Comparison of ENCODE assay signal across 8 cellular contexts in the genomic region with DNA sequence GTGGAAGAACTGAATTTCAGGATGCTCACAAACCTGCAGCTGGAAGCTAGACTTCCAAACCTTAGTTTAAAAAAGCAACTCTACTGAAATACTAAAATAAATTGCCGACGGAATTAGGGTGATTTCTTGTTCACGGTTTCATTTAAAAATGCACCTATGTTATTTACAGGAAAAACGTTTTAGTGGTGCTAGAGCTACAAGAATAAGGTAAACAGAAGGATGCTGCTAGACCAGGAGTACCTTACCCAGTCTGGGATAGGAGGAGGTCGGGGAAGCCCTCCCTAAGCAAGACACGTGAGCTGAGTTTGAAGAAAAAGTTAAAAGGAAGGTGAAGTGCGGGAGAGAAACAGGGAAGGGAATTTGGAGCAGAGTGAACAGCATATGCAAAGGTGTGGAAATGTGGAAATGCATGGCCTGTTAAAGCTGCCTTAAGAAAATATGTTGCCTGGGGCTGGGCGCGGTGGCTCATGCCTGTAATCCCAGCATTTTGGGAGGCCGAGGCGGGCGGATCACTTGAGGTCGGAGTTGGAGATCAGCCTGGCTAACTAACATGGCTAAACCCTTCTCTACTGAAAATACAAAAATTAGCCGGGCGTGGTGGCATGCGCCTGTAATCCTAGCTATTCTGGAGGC. TPM values are rescaled to one million over a fixed set of nuclear protein-coding genes. Genes with fewer than 3 reads are reported as not detected.
DNase-seq lines count a peak whose midpoint lies in the region; ATAC-seq and TF ChIP-seq lines count a peak whose summit lies in the region.

No MANE protein-coding gene starts in this region.

- intact Hi-C loops in dorsolateral prefrontal cortex (cut with DNase I) = loop anchor here in 1 of 2 donors (5.0 kb wide), 1 partner anchor 152 kb away; a partner anchor contains a TSS

- H4K20me1 ChIP-seq in KMS-11 (ENCODE audit: insufficient read depth) = peaks cover 12% of the 10 kb centered on the region; the same call in 1 of the 2 replicates

- H3K36me3 Mint-ChIP-seq in naive thymus-derived CD8-positive, alpha-beta T cell = peaks cover 8 to 19% (median 14%) of the 10 kb centered on the region in 3 donors

- H3K27me3 ChIP-seq in ACC112 (ENCODE audit: insufficient read depth, low read length) = no peaks in the 10 kb centered on the region
- H3K27me3 ChIP-seq in KMS-11 (ENCODE audit: insufficient read depth, low read depth) = no peaks in the 10 kb centered on the region
- no peaks in the 10 kb centered on the region for H3K27me3 ChIP-seq in dorsolateral prefrontal cortex

- H3K9me3 Mint-ChIP-seq in naive thymus-derived CD8-positive, alpha-beta T cell = no peaks in the 10 kb centered on the region

- peaks cover 51% of the 10 kb centered on the region for H3K4me1 ChIP-seq in ACC112 (ENCODE audit: control insufficient read depth, insufficient read depth, low read length, unreplicated experiment)
- peaks cover 60% of the 10 kb centered on the region for H3K4me1 ChIP-seq in KMS-11 (ENCODE audit: low read depth, poor library complexity, severe bottlenecking)

- H3K36me3 ChIP-seq in ACC112 (ENCODE audit: insufficient read depth, low read length) = peaks cover 30% of the 10 kb centered on the region
- H3K36me3 ChIP-seq in KMS-11 (ENCODE audit: insufficient read depth) = peaks cover 7% of the 10 kb centered on the region; the same call in 1 of the 2 replicates

- POLR2A ChIA-PET in naive thymus-derived CD8-positive, alpha-beta T cell (lab: Charles Lee) = interaction anchor here (0.6 to 3.8 kb wide), 14 partner anchors 8 to 1919 kb away, joined by 3 to 46 read pairs (median 6); a partner anchor contains a TSS

- H3K4me2 ChIP-seq in KMS-11 = peak overlapping the region; percentile 91

- peaks cover 34 to 74% (median 59%) of the 10 kb centered on the region in 4 donors for H3K4me1 Mint-ChIP-seq in naive thymus-derived CD8-positive, alpha-beta T cell

- H3K9ac ChIP-seq in KMS-11 = peak overlapping the region; percentile 93; the same call in 1 of the 2 replicates

- DNase-seq in dorsolateral prefrontal cortex (peak in 4 of 10 donors; percentile 11 to 30 (median 20)), HCEC 1CT (no peak), SKM-1 treated with dmso at 0.1 percent for 144 hours (lab: John Stamatoyannopoulos, UW; ENCODE audit: unreplicated experiment) (no peak)
- peak in 1 of 10 donors; percentile 10 for DNase-seq in naive thymus-derived CD8-positive, alpha-beta T cell
- no peak for DNase-seq in stimulated activated CD4-positive, alpha-beta T cell treated with anti-CD3 and anti-CD28 coated beads, Interleukin-15, amount 100 ng/mL, for 24 hours

- peak overlapping the region; percentile 98 for H3K4me3 ChIP-seq in ACC112 (ENCODE audit: low read depth, low read length)
- H3K4me3 ChIP-seq in KMS-11 (IDR thresholded peaks at IDR 0.05; ENCODE audit: insufficient read depth, low read depth, low read length) = no peak overlapping the region
- peak overlapping the region; percentile 56 to 100 (median 96) for H3K4me3 ChIP-seq in dorsolateral prefrontal cortex

- H3K27ac Mint-ChIP-seq in naive thymus-derived CD8-positive, alpha-beta T cell = peak overlapping the region; percentile 84 to 99 (median 98)

- TF ChIP-seq CTCF in KMS-11 (conservative IDR thresholded peaks at IDR 0.05; ENCODE audit: low read depth, low read length) (no peak), dorsolateral prefrontal cortex (IDR thresholded peaks at IDR 0.05 in 54 of 56, conservative IDR thresholded peaks at IDR 0.05 in 2 of 56; ENCODE audit: low read depth in 1 of 56, partially characterized antibody in 56 of 56) (no peak)

- ATAC-seq in naive thymus-derived CD8-positive, alpha-beta T cell = no peak
- no peak for ATAC-seq in GM18870 (IDR thresholded peaks at IDR 0.05; ENCODE audit: unreplicated experiment)

- H3K4me3 Mint-ChIP-seq in naive thymus-derived CD8-positive, alpha-beta T cell = peak overlapping the region; percentile 85 to 98 (median 92)

- H2AFZ ChIP-seq in ACC112 (ENCODE audit: low read length, unreplicated experiment) = no peak overlapping the region
- H2AFZ ChIP-seq in KMS-11 (ENCODE audit: low read depth) = peak overlapping the region; percentile 87

- peaks cover 46% of the 10 kb centered on the region for H3K79me2 ChIP-seq in ACC112 (ENCODE audit: control insufficient read depth, insufficient read depth, low read length, unreplicated experiment)
- H3K79me2 ChIP-seq in KMS-11 (ENCODE audit: insufficient read depth, low read depth) = peaks cover 30% of the 10 kb centered on the region

- H3K27ac ChIP-seq in ACC112 (ENCODE audit: low read depth, low read length) (peak overlapping the region; percentile 100), KMS-11 (peak overlapping the region; percentile 98), dorsolateral prefrontal cortex (peak overlapping the region; percentile 92 to 100 (median 99))

- H3K27me3 Mint-ChIP-seq in naive thymus-derived CD8-positive, alpha-beta T cell = no peaks in the 10 kb centered on the region

RNA-seq across cellular contexts. Expression of a gene that starts 1.4 kb away (rescaled TPM):
- 1,000 to 10,000 TPM; 2,016 to 5,225 (median 3,057) TPM for total RNA-seq in dorsolateral prefrontal cortex
- 100 to 1,000 TPM; 571 to 598 TPM for total RNA-seq in naive thymus-derived CD8-positive, alpha-beta T cell
- 1,000 to 10,000 TPM; 1,933 to 2,491 (median 2,221) TPM for polyA plus RNA-seq in naive thymus-derived CD8-positive, alpha-beta T cell

RNA-seq across cellular contexts. Expression of a gene that starts 18.7 kb away (rescaled TPM):
- 100 to 1,000 TPM in 2 of 120 experiments, 10 to 100 TPM in 118; 10.7 to 176 (median 32.0) TPM for total RNA-seq in dorsolateral prefrontal cortex
- total RNA-seq in naive thymus-derived CD8-positive, alpha-beta T cell = under 1 TPM in 1 of 2 experiments, not detected in 1; 0.08 TPM
- polyA plus RNA-seq in naive thymus-derived CD8-positive, alpha-beta T cell = 1 to 10 TPM in 1 of 3 donors, under 1 TPM in 2; 0.43 to 1.0 (median 0.66) TPM

RNA-seq across cellular contexts. Expression of a gene that starts 51.5 kb away (rescaled TPM):
- total RNA-seq in dorsolateral prefrontal cortex = 10 to 100 TPM in 71 of 120 experiments, 1 to 10 TPM in 49; 5.8 to 23.3 (median 10.7) TPM
- total RNA-seq in naive thymus-derived CD8-positive, alpha-beta T cell = under 1 TPM; 0.23 to 0.82 TPM
- not detected for polyA plus RNA-seq in naive thymus-derived CD8-positive, alpha-beta T cell

Comparison
In these comparisons a context has a peak if more than half of its experiments do, and no peak if none do; other contexts are left out.
1. RNA of a gene that starts 18.7 kb away (total RNA-seq): 10.7 to 176 TPM in dorsolateral prefrontal cortex; 0.08 TPM in naive thymus-derived CD8-positive, alpha-beta T cell; every median in the first group is over 10 times any median in the second.
2. Peak in every context shown above with its lines, with median percentiles within 50 percentile points of each other: H3K27ac ChIP-seq.